Comparison of ENCODE assay signal across 18 cellular contexts in genomic region chr14:96507723-96508122, GRCh38.
"Had no signal": no experiment of that assay in that cellular context is flagged by ENCODE, and none has a peak within 500 bp of the region (broad histone marks: within the 10 kb centered on the region; RNA-seq: fewer than 3 reads in every experiment).

No MANE protein-coding gene starts in this region.

- H3K4me3 ChIP-seq: breast epithelium, esophagus squamous epithelium, uterus had no signal

- H3K4me3 Mint-ChIP-seq: activated CD4-positive, alpha-beta memory T cell treated with anti-CD3 and anti-CD28 coated beads, Interleukin-2, amount 10 ng/mL, durations not matched to agents 7 days and 5 days; memory B cell had no signal

- H3K36me3 ChIP-seq: breast epithelium, esophagus squamous epithelium, uterus had no signal

- H3K27ac Mint-ChIP-seq: activated CD4-positive, alpha-beta memory T cell treated with anti-CD3 and anti-CD28 coated beads, Interleukin-2, amount 10 ng/mL, durations not matched to agents 7 days and 5 days had no signal

- H3K27me3 ChIP-seq: breast epithelium, esophagus squamous epithelium, uterus had no signal

- H3K9me3 ChIP-seq: breast epithelium, esophagus squamous epithelium, uterus had no signal

- ATAC-seq: activated naive CD4-positive, alpha-beta T cell treated with anti-CD3 and anti-CD28 coated beads, Interleukin-2, amount 50 U/mL, for 72 hours; left lobe of liver had no signal

- H3K27me3 Mint-ChIP-seq: activated CD4-positive, alpha-beta memory T cell treated with anti-CD3 and anti-CD28 coated beads, Interleukin-2, amount 10 ng/mL, durations not matched to agents 7 days and 5 days; memory B cell had no signal

- H3K27ac ChIP-seq: breast epithelium, esophagus squamous epithelium, uterus had no signal

- DNase-seq: activated CD4-positive, alpha-beta memory T cell treated with anti-CD3 and anti-CD28 coated beads, Interleukin-2, amount 10 ng/mL, durations not matched to agents 7 days and 5 days; activated CD4-positive, alpha-beta T cell treated with anti-CD3 and anti-CD28 coated beads for 1 hour; activated CD8-positive, alpha-beta memory T cell treated with anti-CD3 and anti-CD28 coated beads, Interleukin-2, amount 50 U/mL, for 48 hours; activated effector memory CD4-positive, alpha-beta T cell treated with Interleukin-2 at 50 U/mL for 16 hours; anterior cingulate cortex; esophagus squamous epithelium; foreskin fibroblast; head of caudate nucleus; islet precursor cell; retina; stimulated activated CD4-positive, alpha-beta T cell treated with anti-CD3 and anti-CD28 coated beads, Interleukin-15, amount 100 ng/mL, for 24 hours; stimulated activated CD4-positive, alpha-beta T cell treated with anti-CD3 and anti-CD28 coated beads, Interleukin-4, amount 100 ng/mL, for 24 hours; T-helper 9 cell; uterus had no signal

- H3K9me3 Mint-ChIP-seq: activated CD4-positive, alpha-beta memory T cell treated with anti-CD3 and anti-CD28 coated beads, Interleukin-2, amount 10 ng/mL, durations not matched to agents 7 days and 5 days; activated naive CD4-positive, alpha-beta T cell treated with anti-CD3 and anti-CD28 coated beads, Interleukin-2, amount 50 U/mL, for 72 hours; memory B cell had no signal
